In the genomic region with DNA sequence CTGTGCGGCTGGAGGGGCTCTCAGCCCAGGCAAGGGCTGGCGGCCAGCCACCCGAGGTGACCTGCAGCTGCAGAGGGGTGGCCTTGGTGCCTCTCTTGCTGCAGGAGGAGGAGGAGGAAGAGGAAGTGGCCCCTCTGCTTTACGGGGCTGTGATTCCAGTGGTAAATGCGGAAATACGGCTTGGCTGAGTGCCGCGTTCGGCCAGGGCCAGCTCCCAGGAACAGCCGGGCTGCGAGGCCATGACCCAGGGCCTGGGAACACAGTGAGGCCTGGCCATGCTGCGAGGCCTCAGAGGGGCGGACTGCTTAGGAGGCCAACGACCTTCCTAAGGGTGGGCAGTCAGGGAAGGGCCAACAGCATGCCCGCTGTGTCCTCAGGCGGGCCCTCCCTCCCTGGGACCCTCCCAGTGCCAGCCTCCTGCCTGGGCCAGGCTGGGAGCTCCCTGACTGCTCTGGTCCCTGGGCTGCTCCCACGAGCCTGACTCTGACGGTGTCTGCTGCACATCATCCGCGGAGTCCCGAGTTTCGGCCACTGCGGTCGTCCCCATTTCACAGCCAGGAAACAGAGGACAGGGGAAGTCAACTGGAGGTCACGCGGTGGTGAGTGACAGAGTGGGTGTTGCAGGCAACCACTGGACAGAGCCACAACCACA, we compare ENCODE assay signal across 1 cellular context.
TF ChIP-seq lines count a peak whose summit lies in the region.

No MANE protein-coding gene starts in this region.

TF ChIP-seq in HepG2, 621 proteins besides CTCF, POLR2A, EP300 and RAD21 (continued from another document):
- TF ChIP-seq NAIF1 (CRISPR knock-in tag; IDR thresholded peaks at IDR 0.05; ENCODE audit: borderline replicate concordance): no peak
- no peak for TF ChIP-seq ZMYM2 (CRISPR knock-in tag; IDR thresholded peaks at IDR 0.05)
